Comparison of ENCODE assay signal across 15 cellular contexts in genomic region chr13:74017301-74018092, GRCh38.
DNase-seq lines count a peak whose midpoint lies in the region; ATAC-seq lines count a peak whose summit lies in the region.
"Had no signal": no experiment of that assay in that cellular context is flagged by ENCODE, and none has a peak within 500 bp of the region (broad histone marks: within the 10 kb centered on the region; RNA-seq: fewer than 3 reads in every experiment).

No MANE protein-coding gene starts in this region.

- H3K4me3 Mint-ChIP-seq in stimulated activated memory B cell treated with anti-CD40 and anti-IgM and Interleukin-4, amounts not matched to agents 10 μg/mL and 1 μg/mL and 100 μg/mL, for 72 hours = no peak overlapping the region
- no peak overlapping the region for H3K4me3 Mint-ChIP-seq in activated CD8-positive, alpha-beta T cell treated with anti-CD3 and anti-CD28 coated beads, Interleukin-2, amount 10 ng/mL, durations not matched to agents 7 days and 5 days
- H3K4me3 Mint-ChIP-seq: T-helper 1 cell treated with Interleukin-12 subunit alpha and Interleukin-12 subunit beta and Interleukin-4 antibody, amounts not matched to agents 30 μg/mL and 1 μg/mL, for 36 hours had no signal

- no peaks in the 10 kb centered on the region for H3K27me3 Mint-ChIP-seq in stimulated activated memory B cell treated with anti-CD40 and anti-IgM and Interleukin-4, amounts not matched to agents 10 μg/mL and 1 μg/mL and 100 μg/mL, for 72 hours
- no peaks in the 10 kb centered on the region for H3K27me3 Mint-ChIP-seq in activated CD8-positive, alpha-beta T cell treated with anti-CD3 and anti-CD28 coated beads, Interleukin-2, amount 10 ng/mL, durations not matched to agents 7 days and 5 days (ENCODE audit: low read depth)

- no peaks in the 10 kb centered on the region for H3K9me3 Mint-ChIP-seq in stimulated activated memory B cell treated with anti-CD40 and anti-IgM and Interleukin-4, amounts not matched to agents 10 μg/mL and 1 μg/mL and 100 μg/mL, for 72 hours
- peaks cover 6% of the 10 kb centered on the region for H3K9me3 Mint-ChIP-seq in activated CD8-positive, alpha-beta T cell treated with anti-CD3 and anti-CD28 coated beads, Interleukin-2, amount 10 ng/mL, durations not matched to agents 7 days and 5 days (ENCODE audit: insufficient read depth)

- ATAC-seq in Right ventricle myocardium superior (ENCODE audit: poor library complexity) (peak; percentile 45), HG02759 (IDR thresholded peaks at IDR 0.05; ENCODE audit: unreplicated experiment) (peak; percentile 86)
- ATAC-seq in stimulated activated memory B cell treated with anti-CD40 and anti-IgM and Interleukin-4, amounts not matched to agents 10 μg/mL and 1 μg/mL and 100 μg/mL, for 72 hours = peak; percentile 75
- no peak for ATAC-seq in activated CD8-positive, alpha-beta T cell treated with anti-CD3 and anti-CD28 coated beads, Interleukin-2, amount 10 ng/mL, durations not matched to agents 7 days and 5 days
- ATAC-seq: psoas muscle had no signal

- no peak overlapping the region for H3K27ac Mint-ChIP-seq in stimulated activated memory B cell treated with anti-CD40 and anti-IgM and Interleukin-4, amounts not matched to agents 10 μg/mL and 1 μg/mL and 100 μg/mL, for 72 hours
- no peak overlapping the region for H3K27ac Mint-ChIP-seq in activated CD8-positive, alpha-beta T cell treated with anti-CD3 and anti-CD28 coated beads, Interleukin-2, amount 10 ng/mL, durations not matched to agents 7 days and 5 days
- H3K27ac Mint-ChIP-seq: T-helper 1 cell treated with Interleukin-12 subunit alpha and Interleukin-12 subunit beta and Interleukin-4 antibody, amounts not matched to agents 30 μg/mL and 1 μg/mL, for 36 hours had no signal

- POLR2A ChIA-PET in activated CD8-positive, alpha-beta T cell treated with anti-CD3 and anti-CD28 coated beads, Interleukin-2, amount 10 ng/mL, durations not matched to agents 7 days and 5 days (lab: Charles Lee) = interaction anchor here (1.1 kb wide), 1 partner anchor 293 kb away, joined by 3 read pairs; no protein-coding TSS in a partner anchor

- CTCF ChIA-PET in activated CD8-positive, alpha-beta T cell treated with anti-CD3 and anti-CD28 coated beads, Interleukin-2, amount 10 ng/mL, durations not matched to agents 7 days and 5 days (lab: Charles Lee) = interaction anchor here (0.7 kb wide), 1 partner anchor 8 kb away, joined by 3 read pairs; no protein-coding TSS in a partner anchor

- peaks cover 38% of the 10 kb centered on the region for H3K4me1 Mint-ChIP-seq in stimulated activated memory B cell treated with anti-CD40 and anti-IgM and Interleukin-4, amounts not matched to agents 10 μg/mL and 1 μg/mL and 100 μg/mL, for 72 hours
- no peaks in the 10 kb centered on the region for H3K4me1 Mint-ChIP-seq in activated CD8-positive, alpha-beta T cell treated with anti-CD3 and anti-CD28 coated beads, Interleukin-2, amount 10 ng/mL, durations not matched to agents 7 days and 5 days (ENCODE audit: low read depth)

- DNase-seq in Right ventricle myocardium superior (no peak), cardiac septum (ENCODE audit: low spot score) (no peak), NCI-H146 (lab: John Stamatoyannopoulos, UW) (no peak), DMS153 (lab: John Stamatoyannopoulos, UW) (no peak)
- DNase-seq in activated CD8-positive, alpha-beta T cell treated with anti-CD3 and anti-CD28 coated beads, Interleukin-2, amount 10 ng/mL, durations not matched to agents 7 days and 5 days = no peak
- DNase-seq: activated CD4-positive, alpha-beta T cell treated with anti-CD3 and anti-CD28 coated beads, Interleukin-2, amount 50 U/mL, for 4 hours; dorsolateral prefrontal cortex; NCI-H446 treated with DMSO at 0.1 percent for 48 hours; Peyer's patch; psoas muscle; stimulated activated CD4-positive, alpha-beta T cell treated with anti-CD3 and anti-CD28 coated beads, Interleukin-2, amount 100 ng/mL, for 24 hours had no signal

- no peaks in the 10 kb centered on the region for H3K36me3 ChIP-seq in KOPT-K1 (ENCODE audit: insufficient read depth, low read length)
- H3K36me3 ChIP-seq: Peyer's patch had no signal

- H3K36me3 Mint-ChIP-seq in stimulated activated memory B cell treated with anti-CD40 and anti-IgM and Interleukin-4, amounts not matched to agents 10 μg/mL and 1 μg/mL and 100 μg/mL, for 72 hours = peaks cover 21% of the 10 kb centered on the region
- H3K36me3 Mint-ChIP-seq in activated CD8-positive, alpha-beta T cell treated with anti-CD3 and anti-CD28 coated beads, Interleukin-2, amount 10 ng/mL, durations not matched to agents 7 days and 5 days (ENCODE audit: low read depth) = peaks cover 17% of the 10 kb centered on the region

- no peaks in the 10 kb centered on the region for H3K9me3 ChIP-seq in KOPT-K1 (ENCODE audit: insufficient read depth, low read length, poor library complexity, severe bottlenecking)
- H3K9me3 ChIP-seq: Peyer's patch, psoas muscle had no signal

- intact Hi-C loops in Right ventricle myocardium superior (cut with DNase I) = no loop called here
- intact Hi-C loops in cardiac septum (cut with DNase I) = no loop called here

- H3K27ac ChIP-seq in KOPT-K1 (ENCODE audit: low read depth, low read length, poor library complexity, severe bottlenecking) = peak overlapping the region; percentile 35
- H3K27ac ChIP-seq: dorsolateral prefrontal cortex, Peyer's patch, psoas muscle had no signal
